In the genomic region with DNA sequence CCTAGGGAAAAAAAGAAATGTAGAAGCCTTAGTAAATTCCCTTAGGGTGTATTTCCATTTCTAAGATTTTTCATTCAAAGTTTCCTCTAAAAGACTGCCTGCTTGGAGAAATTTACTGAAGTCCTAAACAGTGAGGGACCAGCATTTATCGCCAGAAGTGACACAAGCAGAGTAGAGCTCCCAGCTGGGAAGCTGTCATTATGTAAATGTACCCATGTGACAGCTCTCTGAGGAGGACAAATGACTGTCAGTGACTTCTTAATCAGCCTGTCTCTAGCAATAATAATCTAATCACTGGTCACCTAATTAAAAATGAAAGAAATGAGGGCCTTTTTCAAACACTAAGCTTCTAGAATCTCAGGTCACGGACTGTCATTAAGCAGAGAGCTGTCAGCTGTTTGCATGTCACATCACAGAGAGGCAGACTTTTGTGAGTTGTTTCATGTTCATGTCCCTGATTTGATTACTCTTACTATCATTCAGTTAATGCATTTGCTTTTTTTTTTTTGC, we compare ENCODE assay signal across 19 cellular contexts.
"Had no signal": no experiment of that assay in that cellular context is flagged by ENCODE, and none has a peak within 500 bp of the region (broad histone marks: within the 10 kb centered on the region; RNA-seq: fewer than 3 reads in every experiment).

No MANE protein-coding gene starts in this region.

- H3K9ac ChIP-seq: neural progenitor cell had no signal

- ATAC-seq: left cardiac atrium; naive thymus-derived CD4-positive, alpha-beta T cell; T-helper 17 cell had no signal

- H3K9me3 ChIP-seq: prostate gland, right atrium auricular region, suprapubic skin had no signal

- H3K4me2 ChIP-seq: neural progenitor cell had no signal

- H2AFZ ChIP-seq: neural progenitor cell had no signal

- H3K27me3 ChIP-seq: esophagus muscularis mucosa, neural progenitor cell, right atrium auricular region, suprapubic skin, tibial nerve had no signal

- H3K27ac ChIP-seq: coronary artery, esophagus muscularis mucosa, neural progenitor cell, prostate gland, right atrium auricular region, suprapubic skin, tibial nerve had no signal

- H3K36me3 ChIP-seq: esophagus muscularis mucosa, neural progenitor cell, prostate gland, right atrium auricular region, suprapubic skin, tibial nerve had no signal

- H3K4me1 ChIP-seq: esophagus muscularis mucosa, neural progenitor cell, prostate gland, right atrium auricular region, suprapubic skin, tibial nerve had no signal

- H3K4me3 ChIP-seq: coronary artery, esophagus muscularis mucosa, neural progenitor cell, prostate gland, right atrium auricular region, suprapubic skin, tibial nerve had no signal

- DNase-seq: activated CD4-positive, alpha-beta memory T cell treated with anti-CD3 and anti-CD28 coated beads for 36 hours; activated CD4-positive, alpha-beta T cell treated with anti-CD3 and anti-CD28 coated beads for 48 hours; activated naive CD4-positive, alpha-beta T cell treated with Interleukin-2 at 50 U/mL for 16 hours; activated naive CD8-positive, alpha-beta T cell treated with anti-CD3 and anti-CD28 coated beads for 36 hours; activated T-cell treated with anti-CD3 and anti-CD28 coated beads, Interleukin-2, amount 50 U/mL, for 48 hours; cerebellar nuclear complex; left cardiac atrium; mesenchymal stem cell; naive thymus-derived CD4-positive, alpha-beta T cell; stimulated activated CD4-positive, alpha-beta T cell treated with anti-CD3 and anti-CD28 coated beads, Interleukin-12 subunit alpha, Interleukin-12 subunit beta, amount 100 ng/mL, for 4 hours; stimulated activated CD4-positive, alpha-beta T cell treated with anti-CD3 and anti-CD28 coated beads, Interleukin-4, amount 100 ng/mL, for 4 hours; T-helper 17 cell had no signal
